In genomic region chr17:31488982-31489294, GRCh38 we compare ENCODE assay signal across 9 cellular contexts.
A peak's percentile ranks its signal among the peaks of the same experiment; 100 is the strongest.
DNase-seq lines count a peak whose midpoint lies in the region; ATAC-seq and TF ChIP-seq lines count a peak whose summit lies in the region.
"Had no signal": no experiment of that assay in that cellular context is flagged by ENCODE, and none has a peak within 500 bp of the region (broad histone marks: within the 10 kb centered on the region; RNA-seq: fewer than 3 reads in every experiment).

No MANE protein-coding gene starts in this region.

- no peaks in the 10 kb centered on the region for H3K27me3 Mint-ChIP-seq in progenitor cell of endocrine pancreas

- no peaks in the 10 kb centered on the region for H3K27me3 ChIP-seq in RWPE2 (ENCODE audit: insufficient read depth, poor library complexity, severe bottlenecking)
- H3K27me3 ChIP-seq in esophagus squamous epithelium: peaks cover 0 to 14% (median 0%) of the 10 kb centered on the region in 4 donors

- no peak for TF ChIP-seq POLR2A in esophagus squamous epithelium (IDR thresholded peaks at IDR 0.05)

- no peak overlapping the region for H3K27ac ChIP-seq in RWPE2 (ENCODE audit: poor library complexity, severe bottlenecking)
- peak overlapping the region; percentile 82 to 91 (median 88) for H3K27ac ChIP-seq in esophagus squamous epithelium

- peaks cover 57% of the 10 kb centered on the region for H3K4me1 Mint-ChIP-seq in progenitor cell of endocrine pancreas (ENCODE audit: low read depth)

- ATAC-seq in RWPE2 (ENCODE audit: low read depth): no peak; the same call in 2 of the 3 replicates
- no peak for ATAC-seq in GM18867 (IDR thresholded peaks at IDR 0.05; ENCODE audit: unreplicated experiment)

- no peaks in the 10 kb centered on the region for H3K9me3 Mint-ChIP-seq in progenitor cell of endocrine pancreas (ENCODE audit: low read depth)

- H3K4me3 Mint-ChIP-seq in progenitor cell of endocrine pancreas (ENCODE audit: low read depth): peak overlapping the region; percentile 83

- H3K36me3 Mint-ChIP-seq in progenitor cell of endocrine pancreas (ENCODE audit: insufficient read depth): no peaks in the 10 kb centered on the region

- H3K27ac Mint-ChIP-seq in progenitor cell of endocrine pancreas: peak overlapping the region; percentile 97

- H3K4me3 ChIP-seq in GM12875 (ENCODE audit: low read depth, low read length) (peak overlapping the region; percentile 66), RWPE2 (ENCODE audit: severe bottlenecking) (peak overlapping the region; percentile 85), esophagus squamous epithelium (peak overlapping the region; percentile 53 to 86 (median 81))

- WGBS in esophagus squamous epithelium, 2 donors: 0 to 8% methylated on average over 2 of the region's 4 CpGs

- intact Hi-C loops in esophagus squamous epithelium (cut with DNase I): no loop called here

- TF ChIP-seq CTCF in GM12875 (IDR thresholded peaks at IDR 0.05; ENCODE audit: borderline replicate concordance, insufficient read depth, low read depth, low read length): no peak
- TF ChIP-seq CTCF in RWPE2 (IDR thresholded peaks at IDR 0.05; ENCODE audit: poor library complexity, severe bottlenecking): no peak
- no peak for TF ChIP-seq CTCF in esophagus squamous epithelium (IDR thresholded peaks at IDR 0.05)
- no peak for TF ChIP-seq CTCF in progenitor cell of endocrine pancreas (IDR thresholded peaks at IDR 0.05; ENCODE audit: unreplicated experiment)

- H3K9me3 ChIP-seq in RWPE2 (ENCODE audit: severe bottlenecking) (no peaks in the 10 kb centered on the region), esophagus squamous epithelium (no peaks in the 10 kb centered on the region)

- no peak for DNase-seq in RWPE2 (ENCODE audit: low spot score)
- DNase-seq in esophagus squamous epithelium (lab: John Stamatoyannopoulos, UW): no peak
- DNase-seq in progenitor cell of endocrine pancreas (ENCODE audit: low spot score, unreplicated experiment): no peak
- DNase-seq in NCI-H2227 (lab: John Stamatoyannopoulos, UW; ENCODE audit: unreplicated experiment): no peak
- DNase-seq in NCI-H2029 treated with DMSO at 0.1 percent for 48 hours (lab: John Stamatoyannopoulos, UW): no peak
- DNase-seq in NCI-H1694 treated with DMSO at 0.1 percent for 48 hours (lab: John Stamatoyannopoulos, UW): no peak
- DNase-seq: stimulated activated CD4-positive, alpha-beta T cell treated with anti-CD3 and anti-CD28 coated beads, Interleukin-4, amount 100 ng/mL, for 1 hour had no signal

- peaks cover 10% of the 10 kb centered on the region for H3K4me1 ChIP-seq in RWPE2 (ENCODE audit: insufficient read depth, poor library complexity, severe bottlenecking)
- H3K4me1 ChIP-seq in esophagus squamous epithelium: peaks cover 29 to 68% (median 58%) of the 10 kb centered on the region in 3 donors

- no peaks in the 10 kb centered on the region for H3K36me3 ChIP-seq in RWPE2 (ENCODE audit: low read depth)
- no peaks in the 10 kb centered on the region for H3K36me3 ChIP-seq in esophagus squamous epithelium
